Comparison of ENCODE assay signal across 13 cellular contexts in genomic region chr1:26109229-26110164, GRCh38. TPM values are rescaled to one million over a fixed set of nuclear protein-coding genes. Genes with fewer than 3 reads are reported as not detected.
DNase-seq lines count a peak whose midpoint lies in the region; ATAC-seq, FAIRE-seq and TF ChIP-seq lines count a peak whose summit lies in the region.
"Had no signal": no experiment of that assay in that cellular context is flagged by ENCODE, and none has a peak within 500 bp of the region (broad histone marks: within the 10 kb centered on the region; RNA-seq: fewer than 3 reads in every experiment).

No MANE protein-coding gene starts in this region.

- H4K20me1 ChIP-seq in SK-N-SH (ENCODE audit: insufficient read depth) (no peaks in the 10 kb centered on the region), Loucy (ENCODE audit: insufficient read depth, low read length, poor library complexity, severe bottlenecking) (peaks cover 9% of the 10 kb centered on the region), K562 (replicated peaks; ENCODE audit: control insufficient read depth, insufficient read depth, low read length) (no peaks in the 10 kb centered on the region)

- no peak for FAIRE-seq in K562 (lab: Jason Lieb, UNC)

- H3K27me3 Mint-ChIP-seq in nephron progenitor cell (ENCODE audit: low read depth, poor library complexity), result peaks cover 8% of the 10 kb centered on the region

- H3K27me3 ChIP-seq in SK-N-SH (ENCODE audit: insufficient read depth), result no peaks in the 10 kb centered on the region
- H3K27me3 ChIP-seq in Loucy (ENCODE audit: insufficient read depth, low read length, poor library complexity, severe bottlenecking), result no peaks in the 10 kb centered on the region
- no peaks in the 10 kb centered on the region for H3K27me3 ChIP-seq in K562 (ENCODE audit: control insufficient read depth in 2 of 2, insufficient read depth in 2 of 2, low read length in 2 of 2)
- H3K27me3 ChIP-seq: heart left ventricle had no signal

- H3K27ac Mint-ChIP-seq in nephron progenitor cell, result no peak overlapping the region

- H3K4me3 ChIP-seq in SK-N-SH (ENCODE audit: low read depth in 2 of 2, low read length in 1 of 2) (no peak overlapping the region), Loucy (ENCODE audit: low read length, poor library complexity, severe bottlenecking) (peak overlapping the region; percentile 85), K562 (peak overlapping the region; percentile 94)

- CTCF ChIA-PET in SK-N-SH (lab: Yijun Ruan, JAX), result interaction anchor here (0.6 to 15.7 kb wide), 5 partner anchors 35 to 124 kb away, joined by 3 to 235 read pairs (median 4); no protein-coding TSS in a partner anchor
- CTCF ChIA-PET in K562 (lab: Yijun Ruan, JAX; ENCODE audit: low intra/inter-chr PET ratio), result interaction anchor here (1.6 to 1.8 kb wide), 2 partner anchors 35 to 52 kb away, joined by 4 to 7 read pairs; no protein-coding TSS in a partner anchor

- H3K9me3 ChIP-seq in SK-N-SH (no peaks in the 10 kb centered on the region), Loucy (ENCODE audit: insufficient read depth, low read depth, low read length) (no peaks in the 10 kb centered on the region), K562 (replicated peaks; ENCODE audit: control insufficient read depth, insufficient read depth, low read depth, low read length) (no peaks in the 10 kb centered on the region)
- H3K9me3 ChIP-seq: heart left ventricle, mucosa of descending colon had no signal

- no TSS peak for BruUV-seq in K562 (replicated peaks; lab: Mats Ljungman, UMichigan)

- TF ChIP-seq EP300 in SK-N-SH (IDR thresholded peaks at IDR 0.05; ENCODE audit: borderline replicate concordance in 1 of 2, low read depth in 1 of 2, low read length in 1 of 2) (no peak), K562 (IDR thresholded peaks at IDR 0.05; ENCODE audit: low read length) (no peak)

- ATAC-seq in SK-N-SH treated with all-trans-retinoic acid at 6 μM for 48 hours (no peak), K562 (no peak)
- ATAC-seq: heart left ventricle, mucosa of descending colon had no signal

- no peak for TF ChIP-seq CTCF in SK-N-SH (IDR thresholded peaks at IDR 0.05)
- no peak for TF ChIP-seq CTCF in Loucy (conservative IDR thresholded peaks at IDR 0.05; ENCODE audit: low read length)
- TF ChIP-seq CTCF in K562 (IDR thresholded peaks at IDR 0.05 in 2 of 3, conservative IDR thresholded peaks at IDR 0.05 in 1 of 3; ENCODE audit: insufficient read depth in 2 of 3, low read depth in 1 of 3, low read length in 3 of 3), result no peak
- no peak for TF ChIP-seq CTCF in nephron progenitor cell (IDR thresholded peaks at IDR 0.05)

- H2AFZ ChIP-seq in SK-N-SH (ENCODE audit: low read depth) (no peak overlapping the region), Loucy (ENCODE audit: low read length) (no peak overlapping the region), K562 (ENCODE audit: low read depth, low read length) (no peak overlapping the region; the same call in 1 of the 2 replicates)

- peaks cover 5 to 13% of the 10 kb centered on the region in 2 experiments for H3K4me1 ChIP-seq in SK-N-SH (ENCODE audit: control insufficient read depth in 1 of 2, insufficient read depth in 2 of 2, low read depth in 1 of 2, low read length in 1 of 2)
- H3K4me1 ChIP-seq in Loucy (ENCODE audit: insufficient read depth, low read length, poor library complexity, severe bottlenecking), result peaks cover 31% of the 10 kb centered on the region
- peaks cover 13 to 27% of the 10 kb centered on the region in 2 experiments for H3K4me1 ChIP-seq in K562 (replicated peaks in 1 of 2; ENCODE audit: control insufficient read depth in 2 of 2, insufficient read depth in 2 of 2, low read length in 2 of 2)

- DNase-seq in SK-N-SH, result no peak
- DNase-seq in K562 (ENCODE audit: extremely low read depth in 1 of 4, low spot score in 3 of 4), result no peak
- DNase-seq in nephron progenitor cell, result no peak
- no peak for DNase-seq in SKM-1 treated with dmso at 0.1 percent for 144 hours (lab: John Stamatoyannopoulos, UW; ENCODE audit: unreplicated experiment)
- DNase-seq in RPMI8226, result no peak
- no peak for DNase-seq in stimulated activated CD4-positive, alpha-beta T cell treated with anti-CD3 and anti-CD28 coated beads, Interleukin-2, amount 100 ng/mL, for 48 hours
- DNase-seq: effector memory CD4-positive, alpha-beta T cell; GDM1; heart left ventricle; mucosa of descending colon had no signal

- H3K27ac ChIP-seq in SK-N-SH (ENCODE audit: low read depth in 2 of 2, low read length in 1 of 2) (no peak overlapping the region), K562 (ENCODE audit: extremely low read depth, low read depth, low read length) (peak overlapping the region; percentile 92; the same call in 1 of the 3 replicates)

- peak overlapping the region; percentile 91 for H3K4me3 Mint-ChIP-seq in nephron progenitor cell

- intact Hi-C loops in K562 (cut with micrococcal nuclease), result loop anchor here (5.0 kb wide), 2 partner anchors 128 to 213 kb away; no protein-coding TSS in a partner anchor

- TF ChIP-seq POLR2A in K562 (conservative IDR thresholded peaks at IDR 0.05), result no peak

- TF ChIP-seq RAD21 in SK-N-SH (IDR thresholded peaks at IDR 0.05; ENCODE audit: low read length) (no peak), K562 (CRISPR knock-in tag; conservative IDR thresholded peaks at IDR 0.05 in 1 of 2, IDR thresholded peaks at IDR 0.05 in 1 of 2) (no peak)

- no peaks in the 10 kb centered on the region for H3F3A ChIP-seq in SK-N-SH (replicated peaks; ENCODE audit: insufficient read depth)
- H3F3A ChIP-seq in Loucy (ENCODE audit: low read depth), result no peaks in the 10 kb centered on the region

- H3K9ac ChIP-seq in SK-N-SH (no peak overlapping the region), Loucy (ENCODE audit: low read depth, low read length, poor library complexity, severe bottlenecking) (peak overlapping the region; percentile 89), K562 (ENCODE audit: insufficient read depth in 1 of 2, low read depth in 2 of 2, low read length in 2 of 2) (peak overlapping the region; percentile 0 to 86; a peak in 3 of 4 replicates)

- H3K4me2 ChIP-seq in SK-N-SH (peak overlapping the region; percentile 89), Loucy (ENCODE audit: low read depth, low read length, poor library complexity, severe bottlenecking) (peak overlapping the region; percentile 87), K562 (ENCODE audit: insufficient read depth, low read length) (peak overlapping the region; percentile 99)

- H3K36me3 Mint-ChIP-seq in nephron progenitor cell (ENCODE audit: low read depth), result peaks cover 7% of the 10 kb centered on the region

- WGBS in SK-N-SH (ENCODE audit: low lambda C conversion rate), result 88% methylated on average over 5 of the region's 5 CpGs
- 76% methylated on average over 5 of the region's 5 CpGs for WGBS in K562 (ENCODE audit: insufficient coverage, low coverage, missing lambda C conversion rate)

- peaks cover 37% of the 10 kb centered on the region for H3K4me1 Mint-ChIP-seq in nephron progenitor cell

- H3K79me2 ChIP-seq in SK-N-SH (ENCODE audit: insufficient read depth), result peaks cover 19% of the 10 kb centered on the region
- H3K79me2 ChIP-seq in Loucy (ENCODE audit: insufficient read depth, low read length), result peaks cover 39% of the 10 kb centered on the region
- H3K79me2 ChIP-seq in K562 (ENCODE audit: control insufficient read depth, insufficient read depth, low read length), result peaks cover 43% of the 10 kb centered on the region

- POLR2A ChIA-PET in SK-N-SH (lab: Yijun Ruan, JAX), result no interaction called here
- POLR2A ChIA-PET in K562 (lab: Yijun Ruan, JAX), result interaction anchor here (0.5 to 8.2 kb wide), 9 partner anchors 12 to 306 kb away, joined by 3 to 107 read pairs (median 3); no protein-coding TSS in a partner anchor

- H3K9me1 ChIP-seq in K562 (ENCODE audit: control insufficient read depth, insufficient read depth, low read length), result no peaks in the 10 kb centered on the region

- in situ Hi-C loops in K562 (cut with MboI), result loop anchor here (5.0 kb wide), 2 partner anchors 38 to 67 kb away; no protein-coding TSS in a partner anchor

- no peaks in the 10 kb centered on the region for H3K9me2 ChIP-seq in SK-N-SH
- H3K9me2 ChIP-seq in Loucy (replicated peaks; ENCODE audit: low read depth, low read length), result no peaks in the 10 kb centered on the region

- H3K36me3 ChIP-seq in SK-N-SH (replicated peaks in 1 of 2; ENCODE audit: control insufficient read depth in 1 of 2, insufficient read depth in 2 of 2, low read length in 1 of 2) (peaks cover 7% of the 10 kb centered on the region in 2 experiments), Loucy (ENCODE audit: insufficient read depth, low read length) (peaks cover 6% of the 10 kb centered on the region; the same call in 1 of the 2 replicates), K562 (ENCODE audit: control insufficient read depth, insufficient read depth, low read length) (peaks cover 10% of the 10 kb centered on the region)

- no peaks in the 10 kb centered on the region for H3K9me3 Mint-ChIP-seq in nephron progenitor cell

RNA-seq across cellular contexts. Expression of gene PDIK1L, which starts 2.1 kb away (rescaled TPM):
- 1.2 and 1.3 TPM in 2 replicates for polyA plus RNA-seq in SK-N-SH (2012; rRNA removed)
- 1.7 and 2.2 TPM in 2 replicates for polyA plus RNA-seq in SK-N-SH (2012; cell fraction: cytosol; rRNA removed)
- 1.0 and 1.2 TPM in 2 replicates for polyA plus RNA-seq in SK-N-SH (2012; cell fraction: nucleus; rRNA removed)
- 13.8 and 29.1 TPM in 2 replicates for total RNA-seq in K562 (2011; cell fraction: chromatin; rRNA removed; ENCODE audit: low replicate concordance)
- 6.7 and 10.4 TPM in 2 replicates for total RNA-seq in K562 (2011; cell fraction: nucleolus; rRNA removed)
- total RNA-seq in K562 (2011; cell fraction: nucleoplasm; rRNA removed), result 15.9 and 18.4 TPM in 2 replicates
- 12.8 and 13.7 TPM in 2 replicates for total RNA-seq in K562 (2014; rRNA removed)
- total RNA-seq in K562 (2014; rRNA removed; fragmentation: Illumina TruSeq; extraction: Trizol), result 30.2 and 36.1 TPM in 2 replicates
- total RNA-seq in K562 (2015; rRNA removed; fragmentation: Illumina TruSeq; extraction: Trizol), result 21.6 and 23.3 TPM in 2 replicates
- 26.3 TPM in 2 replicates for total RNA-seq in K562 (2021)
- polyA plus RNA-seq in K562 (2011; rRNA removed), result 23.8 and 24.5 TPM in 2 replicates
- 3.7 and 9.8 TPM in 2 replicates for polyA plus RNA-seq in K562 (2011; cell fraction: cytosol; rRNA removed)
- polyA plus RNA-seq in K562 (2011; cell fraction: nucleus; rRNA removed), result 7.5 and 9.5 TPM in 2 replicates
- 13.0 and 15.6 TPM in 2 replicates for polyA plus RNA-seq in K562 (2012)
- polyA plus RNA-seq in K562 (2014; fragmentation: Illumina TruSeq; extraction: Trizol), result 19.8 and 20.0 TPM in 2 replicates
- 10 to 100 TPM; 14.7 to 21.5 TPM for polyA plus RNA-seq in K562 (2014; fragmentation: Nextera tagmentation; extraction: Ambion mirVana)
- polyA plus RNA-seq in K562 (2014; rRNA removed), result 13.6 and 13.9 TPM in 2 replicates
- 49.3 and 52.4 TPM in 2 replicates for polyA minus RNA-seq in K562 (2011; rRNA and poly(A)+ RNA removed)
- polyA minus RNA-seq in K562 (2011; cell fraction: cytosol; rRNA and poly(A)+ RNA removed), result 17.2 and 17.6 TPM in 2 replicates
- 4.3 and 10.4 TPM in 2 replicates for polyA minus RNA-seq in K562 (2011; cell fraction: nucleus; rRNA and poly(A)+ RNA removed)

RNA-seq across cellular contexts. Expression of gene TRIM63, which starts 42.1 kb away (rescaled TPM):
- not detected in 2 replicates for polyA plus RNA-seq in SK-N-SH (2012; rRNA removed)
- polyA plus RNA-seq in SK-N-SH (2012; cell fraction: cytosol; rRNA removed), result not detected in 2 replicates
- 0.02 TPM in 1 of 2 replicates, not detected in the other for polyA plus RNA-seq in SK-N-SH (2012; cell fraction: nucleus; rRNA removed)
- total RNA-seq in K562 (2011; cell fraction: chromatin; rRNA removed; ENCODE audit: low replicate concordance), result 0.74 and 0.77 TPM in 2 replicates
- 0.26 and 0.67 TPM in 2 replicates for total RNA-seq in K562 (2011; cell fraction: nucleolus; rRNA removed)
- 0.44 and 0.99 TPM in 2 replicates for total RNA-seq in K562 (2011; cell fraction: nucleoplasm; rRNA removed)
- 0.24 and 0.50 TPM in 2 replicates for total RNA-seq in K562 (2014; rRNA removed)
- 0.32 and 0.36 TPM in 2 replicates for total RNA-seq in K562 (2014; rRNA removed; fragmentation: Illumina TruSeq; extraction: Trizol)
- 0.19 and 0.22 TPM in 2 replicates for total RNA-seq in K562 (2015; rRNA removed; fragmentation: Illumina TruSeq; extraction: Trizol)
- total RNA-seq in K562 (2021), result 0.16 and 0.44 TPM in 2 replicates
- 0.42 and 0.57 TPM in 2 replicates for polyA plus RNA-seq in K562 (2011; rRNA removed)
- polyA plus RNA-seq in K562 (2011; cell fraction: cytosol; rRNA removed), result 0.31 and 0.43 TPM in 2 replicates
- polyA plus RNA-seq in K562 (2011; cell fraction: nucleus; rRNA removed), result 0.41 and 0.65 TPM in 2 replicates
- 0.38 and 0.60 TPM in 2 replicates for polyA plus RNA-seq in K562 (2012)
- polyA plus RNA-seq in K562 (2014; fragmentation: Illumina TruSeq; extraction: Trizol), result 0.28 and 0.48 TPM in 2 replicates
- under 1 TPM; 0.08 to 0.10 TPM for polyA plus RNA-seq in K562 (2014; fragmentation: Nextera tagmentation; extraction: Ambion mirVana)
- 0.22 and 0.40 TPM in 2 replicates for polyA plus RNA-seq in K562 (2014; rRNA removed)
- polyA minus RNA-seq in K562 (2011; rRNA and poly(A)+ RNA removed), result 0.28 and 0.54 TPM in 2 replicates
- polyA minus RNA-seq in K562 (2011; cell fraction: cytosol; rRNA and poly(A)+ RNA removed), result not detected in 2 replicates
- polyA minus RNA-seq in K562 (2011; cell fraction: nucleus; rRNA and poly(A)+ RNA removed), result 0.27 and 0.33 TPM in 2 replicates

RNA-seq across cellular contexts. Expression of gene FAM110D, which starts 49.4 kb away (rescaled TPM):
- polyA plus RNA-seq in SK-N-SH (2012; rRNA removed) (0.50 and 0.64 TPM in 2 replicates), K562 (2011; rRNA removed) (0.60 and 0.67 TPM in 2 replicates), K562 (2014; fragmentation: Illumina TruSeq; extraction: Trizol) (0.18 and 0.33 TPM in 2 replicates), K562 (2014; fragmentation: Nextera tagmentation; extraction: Ambion mirVana) (under 1 TPM; 0.04 to 0.11 TPM), K562 (2014; rRNA removed) (0.80 and 1.1 TPM in 2 replicates)
- polyA plus RNA-seq in SK-N-SH (2012; cell fraction: cytosol; rRNA removed), result 0.31 and 0.38 TPM in 2 replicates
- polyA plus RNA-seq in SK-N-SH (2012; cell fraction: nucleus; rRNA removed), result 0.37 and 0.62 TPM in 2 replicates
- 0.92 and 1.5 TPM in 2 replicates for total RNA-seq in K562 (2011; cell fraction: chromatin; rRNA removed; ENCODE audit: low replicate concordance)
- 0.79 and 1.3 TPM in 2 replicates for total RNA-seq in K562 (2011; cell fraction: nucleolus; rRNA removed)
- total RNA-seq in K562 (2011; cell fraction: nucleoplasm; rRNA removed), result 1.5 and 2.1 TPM in 2 replicates
- total RNA-seq in K562 (2014; rRNA removed) (0.64 and 0.69 TPM in 2 replicates), K562 (2014; rRNA removed; fragmentation: Illumina TruSeq; extraction: Trizol) (0.26 and 0.33 TPM in 2 replicates), K562 (2015; rRNA removed; fragmentation: Illumina TruSeq; extraction: Trizol) (0.29 and 0.34 TPM in 2 replicates), K562 (2021) (0.58 and 0.62 TPM in 2 replicates)
- 0.54 and 0.63 TPM in 2 replicates for polyA plus RNA-seq in K562 (2011; cell fraction: cytosol; rRNA removed)
- 0.76 and 1.1 TPM in 2 replicates for polyA plus RNA-seq in K562 (2011; cell fraction: nucleus; rRNA removed)
- 0.53 and 0.86 TPM in 2 replicates for polyA plus RNA-seq in K562 (2012)
- polyA minus RNA-seq in K562 (2011; rRNA and poly(A)+ RNA removed), result 0.14 and 0.27 TPM in 2 replicates
- polyA minus RNA-seq in K562 (2011; cell fraction: cytosol; rRNA and poly(A)+ RNA removed), result 0.55 TPM in 1 of 2 replicates, not detected in the other
- 0.54 and 0.67 TPM in 2 replicates for polyA minus RNA-seq in K562 (2011; cell fraction: nucleus; rRNA and poly(A)+ RNA removed)

RNA-seq across cellular contexts. Expression of gene C1orf232, which starts 59.3 kb away (rescaled TPM):
- polyA plus RNA-seq in SK-N-SH (2012; rRNA removed) (not detected in 2 replicates), K562 (2011; rRNA removed) (not detected in 2 replicates), K562 (2014; fragmentation: Illumina TruSeq; extraction: Trizol) (not detected in 2 replicates), K562 (2014; fragmentation: Nextera tagmentation; extraction: Ambion mirVana) (not detected), K562 (2014; rRNA removed) (not detected in 2 replicates)
- polyA plus RNA-seq in SK-N-SH (2012; cell fraction: cytosol; rRNA removed), result not detected in 2 replicates
- polyA plus RNA-seq in SK-N-SH (2012; cell fraction: nucleus; rRNA removed), result not detected in 2 replicates
- total RNA-seq in K562 (2011; cell fraction: chromatin; rRNA removed; ENCODE audit: low replicate concordance), result not detected in 2 replicates
- not detected in 2 replicates for total RNA-seq in K562 (2011; cell fraction: nucleolus; rRNA removed)
- total RNA-seq in K562 (2011; cell fraction: nucleoplasm; rRNA removed), result not detected in 2 replicates
- total RNA-seq in K562 (2014; rRNA removed) (not detected in 2 replicates), K562 (2014; rRNA removed; fragmentation: Illumina TruSeq; extraction: Trizol) (not detected in 2 replicates), K562 (2015; rRNA removed; fragmentation: Illumina TruSeq; extraction: Trizol) (not detected in 2 replicates), K562 (2021) (not detected in 2 replicates)
- not detected in 2 replicates for polyA plus RNA-seq in K562 (2011; cell fraction: cytosol; rRNA removed)
- polyA plus RNA-seq in K562 (2011; cell fraction: nucleus; rRNA removed), result not detected in 2 replicates
- not detected in 2 replicates for polyA plus RNA-seq in K562 (2012)
- polyA minus RNA-seq in K562 (2011; rRNA and poly(A)+ RNA removed), result not detected in 2 replicates
- not detected in 2 replicates for polyA minus RNA-seq in K562 (2011; cell fraction: cytosol; rRNA and poly(A)+ RNA removed)
- not detected in 2 replicates for polyA minus RNA-seq in K562 (2011; cell fraction: nucleus; rRNA and poly(A)+ RNA removed)
- total RNA-seq: heart left ventricle, mucosa of descending colon had no signal
- polyA plus RNA-seq: adipose tissue, heart left ventricle had no signal

Comparison
In these comparisons a context has a peak if more than half of its experiments do, and no peak if none do; other contexts are left out.
1. H3K4me3 ChIP-seq: peak in Loucy (single experiment) and K562 (single experiment); none in SK-N-SH (0 of 2).
2. Peak in every context shown above with its lines, with median percentiles within 50 percentile points of each other: H3K4me2 ChIP-seq.